In genomic region chr6:159761135-159761872, GRCh38 we compare ENCODE assay signal across 8 cellular contexts. TPM values are rescaled to one million over a fixed set of nuclear protein-coding genes. Genes with fewer than 3 reads are reported as not detected.
DNase-seq lines count a peak whose midpoint lies in the region; ATAC-seq, FAIRE-seq and TF ChIP-seq lines count a peak whose summit lies in the region.

No MANE protein-coding gene starts in this region.

- ATAC-seq in GM19467 (IDR thresholded peaks at IDR 0.05; ENCODE audit: unreplicated experiment): peak; percentile 0

- H3K4me1 ChIP-seq in astrocyte (ENCODE audit: insufficient read depth, low read length): peaks cover 42% of the 10 kb centered on the region
- H3K4me1 ChIP-seq in iPS-20b (ENCODE audit: insufficient read depth, low read length): peaks cover 24% of the 10 kb centered on the region
- peaks cover 25% of the 10 kb centered on the region for H3K4me1 ChIP-seq in smooth muscle cell (ENCODE audit: low read depth)

- no peaks in the 10 kb centered on the region for H3K9me3 ChIP-seq in astrocyte (ENCODE audit: insufficient read depth, low read depth, low read length)
- no peaks in the 10 kb centered on the region for H3K9me3 ChIP-seq in iPS-20b (ENCODE audit: insufficient read depth, low read depth, low read length)
- H3K9me3 ChIP-seq in smooth muscle cell (replicated peaks; ENCODE audit: low read depth): no peaks in the 10 kb centered on the region

- H3F3A ChIP-seq in smooth muscle cell (ENCODE audit: low read depth): peaks cover 27% of the 10 kb centered on the region

- peak overlapping the region; percentile 99 for H3K27ac Mint-ChIP-seq in astrocyte (ENCODE audit: unreplicated experiment)

- WGBS in smooth muscle cell (ENCODE audit: low lambda C conversion rate): 8% methylated on average over 34 of the region's 45 CpGs

- TF ChIP-seq CTCF in astrocyte (IDR thresholded peaks at IDR 0.05; ENCODE audit: insufficient read depth, low read depth, low read length) (no peak), smooth muscle cell (IDR thresholded peaks at IDR 0.05; ENCODE audit: borderline replicate concordance, insufficient read depth, poor library complexity, severe bottlenecking) (no peak)

- H3K9ac ChIP-seq in astrocyte (ENCODE audit: low read length): peak overlapping the region; percentile 86
- H3K9ac ChIP-seq in iPS-20b (ENCODE audit: low read depth, low read length): peak overlapping the region; percentile 86
- H3K9ac ChIP-seq in smooth muscle cell (ENCODE audit: low read depth): peak overlapping the region; percentile 88

- H3K27ac ChIP-seq in astrocyte (ENCODE audit: low read depth, low read length) (peak overlapping the region; percentile 91), iPS-20b (ENCODE audit: low read length) (peak overlapping the region; percentile 27), smooth muscle cell (ENCODE audit: low read depth) (peak overlapping the region; percentile 91)

- DNase-seq in COLO668 (lab: John Stamatoyannopoulos, UW; ENCODE audit: unreplicated experiment) (peak; percentile 19), MV-4-11 (lab: John Stamatoyannopoulos, UW) (peak; percentile 27), astrocyte (ENCODE audit: low read depth) (no peak), smooth muscle cell (lab: John Stamatoyannopoulos, UW; ENCODE audit: unreplicated experiment) (peak; percentile 64), HTR-8/SVneo (ENCODE audit: insufficient read length, low spot score) (no peak), occipital lobe (lab: John Stamatoyannopoulos, UW) (no peak)

- H3K79me2 ChIP-seq in astrocyte (ENCODE audit: insufficient read depth, low read length) (peaks cover 18% of the 10 kb centered on the region), smooth muscle cell (ENCODE audit: low read depth) (peaks cover 20% of the 10 kb centered on the region)

- H4K20me1 ChIP-seq in astrocyte (ENCODE audit: insufficient read depth, low read length): peaks cover 12% of the 10 kb centered on the region
- no peaks in the 10 kb centered on the region for H4K20me1 ChIP-seq in smooth muscle cell (ENCODE audit: low read depth)

- H2AFZ ChIP-seq in astrocyte (ENCODE audit: low read depth, low read length) (peak overlapping the region; percentile 29), smooth muscle cell (ENCODE audit: low read depth) (peak overlapping the region; percentile 44)

- peaks cover 33% of the 10 kb centered on the region for H3K4me1 Mint-ChIP-seq in astrocyte (ENCODE audit: low read depth, unreplicated experiment)

- H3K36me3 Mint-ChIP-seq in astrocyte (ENCODE audit: low read depth, unreplicated experiment): peaks cover 18% of the 10 kb centered on the region

- peak overlapping the region; percentile 87 for H3K4me3 ChIP-seq in astrocyte (ENCODE audit: insufficient read depth, low read depth, low read length)
- peak overlapping the region; percentile 76 for H3K4me3 ChIP-seq in iPS-20b (ENCODE audit: low read length)
- H3K4me3 ChIP-seq in smooth muscle cell: peak overlapping the region; percentile 85

- FAIRE-seq in astrocyte (lab: Jason Lieb, UNC) (no peak), HTR-8/SVneo (lab: Jason Lieb, UNC) (no peak)

- H3K27me3 ChIP-seq in astrocyte (ENCODE audit: insufficient read depth, low read length) (no peaks in the 10 kb centered on the region), iPS-20b (ENCODE audit: insufficient read depth, low read length) (no peaks in the 10 kb centered on the region), smooth muscle cell (ENCODE audit: low read depth) (no peaks in the 10 kb centered on the region)

- no peaks in the 10 kb centered on the region for H3K27me3 Mint-ChIP-seq in astrocyte (ENCODE audit: low read depth, unreplicated experiment)

- H3K36me3 ChIP-seq in astrocyte (ENCODE audit: insufficient read depth, low read length) (peaks cover 23% of the 10 kb centered on the region), iPS-20b (ENCODE audit: insufficient read depth, low read depth, low read length) (peaks cover 67% of the 10 kb centered on the region), smooth muscle cell (ENCODE audit: low read depth) (peaks cover 8% of the 10 kb centered on the region)

- peak overlapping the region; percentile 70 for H3K4me3 Mint-ChIP-seq in astrocyte (ENCODE audit: unreplicated experiment)

- H3K4me2 ChIP-seq in astrocyte (ENCODE audit: low read length) (peak overlapping the region; percentile 98), smooth muscle cell (peak overlapping the region; percentile 92)

- no peaks in the 10 kb centered on the region for H3K9me3 Mint-ChIP-seq in astrocyte (ENCODE audit: unreplicated experiment)

RNA-seq across cellular contexts. Expression of gene ACAT2, which starts 0.5 kb away (rescaled TPM):
- total RNA-seq in astrocyte (59.1 and 96.7 TPM in 2 replicates), smooth muscle cell (21.5 and 25.3 TPM in 2 replicates), occipital lobe (69.9 TPM)
- 51.0 and 82.5 TPM in 2 replicates for polyA plus RNA-seq in smooth muscle cell

RNA-seq across cellular contexts. Expression of gene TCP1, which starts 28.1 kb away (rescaled TPM):
- total RNA-seq in astrocyte: 238 and 256 TPM in 2 replicates
- 132 and 153 TPM in 2 replicates for total RNA-seq in smooth muscle cell
- 124 and 125 TPM in 2 replicates for polyA plus RNA-seq in smooth muscle cell
- total RNA-seq in occipital lobe: 336 TPM

RNA-seq across cellular contexts. Expression of gene MRPL18, which starts 29.0 kb away (rescaled TPM):
- total RNA-seq in astrocyte (64.6 and 69.3 TPM in 2 replicates), smooth muscle cell (78.9 and 107 TPM in 2 replicates), occipital lobe (44.5 TPM)
- polyA plus RNA-seq in smooth muscle cell: 78.8 and 80.4 TPM in 2 replicates

RNA-seq across cellular contexts. Expression of gene WTAP, which starts 34.0 kb away (rescaled TPM):
- total RNA-seq in astrocyte: 84.7 and 93.8 TPM in 2 replicates
- 90.2 and 94.1 TPM in 2 replicates for total RNA-seq in smooth muscle cell
- polyA plus RNA-seq in smooth muscle cell: 39.4 and 56.8 TPM in 2 replicates
- 147 TPM for total RNA-seq in occipital lobe

RNA-seq across cellular contexts. Expression of gene PNLDC1, which starts 38.8 kb away (rescaled TPM):
- 0.11 TPM in 1 of 2 replicates, not detected in the other for total RNA-seq in astrocyte
- total RNA-seq in smooth muscle cell: not detected in 2 replicates
- not detected in 2 replicates for polyA plus RNA-seq in smooth muscle cell
- not detected for total RNA-seq in occipital lobe

Comparison
In these comparisons a context has a peak if more than half of its experiments do, and no peak if none do; other contexts are left out.
1. DNase-seq: peak in COLO668 (single experiment), MV-4-11 (single experiment) and smooth muscle cell (single experiment); none in astrocyte (single experiment), HTR-8/SVneo (single experiment) and occipital lobe (single experiment).
2. H3K27ac ChIP-seq: peak in every context shown above with its lines; median percentile 91 in astrocyte; 91 in smooth muscle cell; 27 in iPS-20b.
3. Peak in every context shown above with its lines, with median percentiles within 50 percentile points of each other: H3K4me3 ChIP-seq and H3K9ac ChIP-seq.